36 cellular contexts compared by ENCODE assay signal in genomic region chr14:84859116-84859515, GRCh38.
"Had no signal": no experiment of that assay in that cellular context is flagged by ENCODE, and none has a peak within 500 bp of the region (broad histone marks: within the 10 kb centered on the region; RNA-seq: fewer than 3 reads in every experiment).

No MANE protein-coding gene starts in this region.

- DNase-seq: activated B cell treated with CpG ODN at 0.5 μM for 24 hours; activated CD4-positive, alpha-beta memory T cell treated with anti-CD3 and anti-CD28 coated beads for 36 hours; activated CD4-positive, alpha-beta T cell treated with anti-CD3 and anti-CD28 coated beads for 4 hours; activated CD4-positive, alpha-beta T cell treated with anti-CD3 and anti-CD28 coated beads, Interleukin-2, amount 10 ng/mL, durations not matched to agents 24 days and 14 days; activated CD4-positive, alpha-beta T cell treated with anti-CD3 and anti-CD28 coated beads, Interleukin-2, amount 50 U/mL, for 1 hour; activated CD4-positive, alpha-beta T cell treated with anti-CD3 and anti-CD28 coated beads, Interleukin-2, amount 50 U/mL, for 4 hours; activated CD4-positive, CD25-positive, alpha-beta regulatory T cell treated with anti-CD3 and anti-CD28 coated beads, Interleukin-2, amount 50 U/mL, for 72 hours; activated CD8-positive, alpha-beta memory T cell treated with anti-CD3 and anti-CD28 coated beads, Interleukin-2, amount 50 U/mL, for 4 hours; activated CD8-positive, alpha-beta T cell treated with anti-CD3 and anti-CD28 coated beads for 36 hours; activated effector memory CD4-positive, alpha-beta T cell treated with anti-CD3 and anti-CD28 coated beads, Interleukin-2, amount 50 U/mL, for 16 hours; activated gamma-delta T cell treated with Interleukin-2 at 50 U/mL for 16 hours; activated naive CD4-positive, alpha-beta T cell; activated naive CD4-positive, alpha-beta T cell treated with anti-CD3 and anti-CD28 coated beads for 36 hours; activated naive CD4-positive, alpha-beta T cell treated with anti-CD3 and anti-CD28 coated beads, Interleukin-2, amount 50 U/mL, for 16 hours; activated naive CD8-positive, alpha-beta T cell treated with anti-CD3 and anti-CD28 coated beads for 36 hours; activated T-cell treated with anti-CD3 and anti-CD28 coated beads for 4 hours; activated T-cell treated with anti-CD3 and anti-CD28 coated beads, Interleukin-2, amount 50 U/mL, for 1 hour; activated T-cell treated with anti-CD3 and anti-CD28 coated beads, Interleukin-2, amount 50 U/mL, for 4 hours; activated T-cell treated with anti-CD3 and anti-CD28 coated beads, Interleukin-2, amount 50 U/mL, for 72 hours; adrenal gland; amniotic stem cell; aorta; caudate nucleus; cerebellar nuclear complex; T-helper 2 cell; T-helper 9 cell had no signal

- H3K36me3 ChIP-seq: adrenal gland, cardiac muscle cell had no signal

- H3K4me1 Mint-ChIP-seq: activated B cell treated with CpG ODN at 0.5 μM for 24 hours; activated CD4-positive, alpha-beta T cell treated with anti-CD3 and anti-CD28 coated beads, Interleukin-2, amount 10 ng/mL, durations not matched to agents 24 days and 14 days; activated naive CD8-positive, alpha-beta T cell treated with anti-CD3 and anti-CD28 coated beads for 36 hours; activated T-helper 17 cell treated with anti-CD3 and anti-CD28 coated beads, Interleukin-2, amount 50 U/mL, for 72 hours; central memory CD8-positive, alpha-beta T cell had no signal

- ATAC-seq: activated CD8-positive, alpha-beta T cell treated with anti-CD3 and anti-CD28 coated beads for 36 hours; activated naive CD4-positive, alpha-beta T cell treated with anti-CD3 and anti-CD28 coated beads, Interleukin-2, amount 50 U/mL, for 72 hours; activated T-cell treated with anti-CD3 and anti-CD28 coated beads, Interleukin-2, amount 50 U/mL, for 4 hours; activated T-cell treated with anti-CD3 and anti-CD28 coated beads, Interleukin-2, amount 50 U/mL, for 72 hours; activated T-helper 17 cell treated with anti-CD3 and anti-CD28 coated beads, Interleukin-2, amount 50 U/mL, for 72 hours had no signal

- H3K27ac Mint-ChIP-seq: activated B cell treated with CpG ODN at 0.5 μM for 24 hours; activated CD4-positive, alpha-beta memory T cell treated with anti-CD3 and anti-CD28 coated beads for 36 hours; activated CD4-positive, alpha-beta T cell treated with anti-CD3 and anti-CD28 coated beads, Interleukin-2, amount 10 ng/mL, durations not matched to agents 24 days and 14 days; activated CD8-positive, alpha-beta T cell treated with anti-CD3 and anti-CD28 coated beads for 36 hours; activated naive CD4-positive, alpha-beta T cell treated with anti-CD3 and anti-CD28 coated beads for 36 hours; activated naive CD4-positive, alpha-beta T cell treated with anti-CD3 and anti-CD28 coated beads, Interleukin-2, amount 50 U/mL, for 72 hours; activated naive CD8-positive, alpha-beta T cell treated with anti-CD3 and anti-CD28 coated beads for 36 hours; activated T-cell treated with anti-CD3 and anti-CD28 coated beads, Interleukin-2, amount 50 U/mL, for 72 hours; activated T-helper 1 cell treated with anti-CD3 and anti-CD28 coated beads, Interleukin-12 subunit alpha, Interleukin-12 subunit beta, Interleukin-2, Interleukin-4 antibody, amounts not matched to agents 30 ng/mL and 10 ng/mL and 1 ng/mL, durations not matched to agents 14 hours and 24 hours and 36 hours; activated T-helper 17 cell treated with anti-CD3 and anti-CD28 coated beads, Interleukin-2, amount 50 U/mL, for 72 hours; brain; T-helper 2 cell treated with Interferon-gamma antibody and Interleukin-4, amounts not matched to agents 5 μg/mL and 100 μg/mL, for 36 hours had no signal

- H3K27me3 ChIP-seq: adrenal gland, cardiac muscle cell had no signal

- H3K4me3 Mint-ChIP-seq: activated B cell treated with CpG ODN at 0.5 μM for 24 hours; activated CD4-positive, alpha-beta memory T cell treated with anti-CD3 and anti-CD28 coated beads for 36 hours; activated CD4-positive, alpha-beta T cell treated with anti-CD3 and anti-CD28 coated beads, Interleukin-2, amount 10 ng/mL, durations not matched to agents 24 days and 14 days; activated CD8-positive, alpha-beta T cell treated with anti-CD3 and anti-CD28 coated beads for 36 hours; activated naive CD4-positive, alpha-beta T cell treated with anti-CD3 and anti-CD28 coated beads for 36 hours; activated naive CD8-positive, alpha-beta T cell treated with anti-CD3 and anti-CD28 coated beads for 36 hours; activated T-cell treated with anti-CD3 and anti-CD28 coated beads, Interleukin-2, amount 50 U/mL, for 4 hours; activated T-cell treated with anti-CD3 and anti-CD28 coated beads, Interleukin-2, amount 50 U/mL, for 72 hours; activated T-helper 1 cell treated with anti-CD3 and anti-CD28 coated beads, Interleukin-12 subunit alpha, Interleukin-12 subunit beta, Interleukin-2, Interleukin-4 antibody, amounts not matched to agents 30 ng/mL and 10 ng/mL and 1 ng/mL, durations not matched to agents 14 hours and 24 hours and 36 hours; activated T-helper 17 cell treated with anti-CD3 and anti-CD28 coated beads, Interleukin-2, amount 50 U/mL, for 72 hours; brain; central memory CD8-positive, alpha-beta T cell; T-helper 2 cell treated with Interferon-gamma antibody and Interleukin-4, amounts not matched to agents 5 μg/mL and 100 μg/mL, for 36 hours had no signal

- H3K27ac ChIP-seq: adrenal gland, cardiac muscle cell, VCaP had no signal

- H3K27me3 Mint-ChIP-seq: activated B cell treated with CpG ODN at 0.5 μM for 24 hours; activated CD4-positive, alpha-beta memory T cell treated with anti-CD3 and anti-CD28 coated beads for 36 hours; activated CD4-positive, alpha-beta T cell treated with anti-CD3 and anti-CD28 coated beads, Interleukin-2, amount 10 ng/mL, durations not matched to agents 24 days and 14 days; activated CD8-positive, alpha-beta T cell treated with anti-CD3 and anti-CD28 coated beads for 36 hours; activated naive CD8-positive, alpha-beta T cell treated with anti-CD3 and anti-CD28 coated beads for 36 hours; activated T-helper 17 cell treated with anti-CD3 and anti-CD28 coated beads, Interleukin-2, amount 50 U/mL, for 72 hours; central memory CD8-positive, alpha-beta T cell had no signal

- H3K4me3 ChIP-seq: adrenal gland, cardiac muscle cell had no signal

- H3K36me3 Mint-ChIP-seq: activated CD4-positive, alpha-beta memory T cell treated with anti-CD3 and anti-CD28 coated beads for 36 hours; activated naive CD8-positive, alpha-beta T cell treated with anti-CD3 and anti-CD28 coated beads for 36 hours; brain had no signal

- FAIRE-seq: bronchial epithelial cell, TTC549 had no signal

- H3K9me3 ChIP-seq: adrenal gland had no signal
